In the genomic region with DNA sequence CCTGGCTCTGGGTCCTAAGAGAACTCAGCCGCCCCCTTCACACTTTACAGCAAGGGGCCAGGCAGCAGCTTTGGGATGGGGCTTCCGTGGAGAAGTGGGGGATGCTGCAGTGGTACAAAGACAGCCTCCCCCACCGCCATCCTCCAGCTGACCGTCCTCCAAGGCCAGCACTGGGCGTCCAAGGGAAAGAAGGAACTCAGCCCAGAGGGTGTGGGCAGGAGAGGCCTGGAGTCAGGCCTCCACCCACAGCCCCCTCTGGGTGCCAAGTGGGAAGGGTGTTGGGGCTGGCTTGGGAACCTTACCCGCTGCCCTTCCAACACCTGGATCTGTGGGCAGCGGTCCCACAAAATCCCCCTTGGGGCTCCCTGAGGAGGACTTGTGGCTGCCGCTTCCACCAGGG, we compare ENCODE assay signal across 16 cellular contexts. TPM values are rescaled to one million over a fixed set of nuclear protein-coding genes. Genes with fewer than 3 reads are reported as not detected.
DNase-seq lines count a peak whose midpoint lies in the region; ATAC-seq, FAIRE-seq and TF ChIP-seq lines count a peak whose summit lies in the region.
"Had no signal": no experiment of that assay in that cellular context is flagged by ENCODE, and none has a peak within 500 bp of the region (broad histone marks: within the 10 kb centered on the region; RNA-seq: fewer than 3 reads in every experiment).

No MANE protein-coding gene starts in this region.

- TF ChIP-seq EP300 in HepG2 (IDR thresholded peaks at IDR 0.05; ENCODE audit: low read depth in 2 of 2, low read length in 2 of 2), result no peak
- TF ChIP-seq EP300 in HepG2 (CRISPR knock-in tag; IDR thresholded peaks at IDR 0.05; ENCODE audit: borderline replicate concordance), result no peak

- TF ChIP-seq POLR2A in HepG2 (IDR thresholded peaks at IDR 0.05; ENCODE audit: insufficient read depth in 1 of 2, low read depth in 2 of 2, low read length in 2 of 2) (no peak), right lobe of liver (IDR thresholded peaks at IDR 0.05) (no peak)

- H3K27me3 ChIP-seq in HepG2 (ENCODE audit: control insufficient read depth in 1 of 2, insufficient read depth in 2 of 2, low read length in 2 of 2) (no peaks in the 10 kb centered on the region; a peak in 1 of 5 replicates), right lobe of liver (no peaks in the 10 kb centered on the region)
- H3K27me3 ChIP-seq: ovary, testis had no signal

- peaks cover 40% of the 10 kb centered on the region for H3K4me1 Mint-ChIP-seq in activated naive CD8-positive, alpha-beta T cell treated with anti-CD3 and anti-CD28 coated beads for 36 hours
- peaks cover 33 to 49% of the 10 kb centered on the region in 2 donors for H3K4me1 Mint-ChIP-seq in natural killer cell

- no peaks in the 10 kb centered on the region for H3K27me3 Mint-ChIP-seq in activated naive CD8-positive, alpha-beta T cell treated with anti-CD3 and anti-CD28 coated beads for 36 hours
- no peaks in the 10 kb centered on the region for H3K27me3 Mint-ChIP-seq in natural killer cell (ENCODE audit: low read depth in 2 of 2)

- BruUV-seq in HepG2 (replicated peaks; lab: Mats Ljungman, UMichigan), result no TSS peak

- POLR2A ChIA-PET in HepG2 (lab: Yijun Ruan, JAX), result no interaction called here

- H3K4me2 ChIP-seq in HepG2 (ENCODE audit: low read depth, low read length), result no peak overlapping the region

- intact Hi-C loops in HepG2 (cut with micrococcal nuclease; ENCODE audit: unreplicated experiment), result no loop called here
- intact Hi-C loops in right lobe of liver (cut with DNase I), result no loop called here
- intact Hi-C loops in natural killer cell (cut with micrococcal nuclease), result loop anchor here (2.0 kb wide), 1 partner anchor 13 kb away; a partner anchor contains a TSS

- H2AFZ ChIP-seq in HepG2 (ENCODE audit: low read length), result no peak overlapping the region

- H3K4me3 Mint-ChIP-seq in activated naive CD8-positive, alpha-beta T cell treated with anti-CD3 and anti-CD28 coated beads for 36 hours, result peak overlapping the region; percentile 92
- peak overlapping the region; percentile 89 for H3K4me3 Mint-ChIP-seq in natural killer cell

- peaks cover 1% of the 10 kb centered on the region for H3K9me3 Mint-ChIP-seq in activated naive CD8-positive, alpha-beta T cell treated with anti-CD3 and anti-CD28 coated beads for 36 hours
- no peaks in the 10 kb centered on the region for H3K9me3 Mint-ChIP-seq in natural killer cell

- TF ChIP-seq CTCF in HepG2 (CRISPR knock-in tag; IDR thresholded peaks at IDR 0.05) (no peak), right lobe of liver (IDR thresholded peaks at IDR 0.05) (no peak), natural killer cell (IDR thresholded peaks at IDR 0.05) (no peak)

- H3K79me2 ChIP-seq in HepG2 (ENCODE audit: insufficient read depth, low read length), result no peaks in the 10 kb centered on the region

- no peak for FAIRE-seq in HepG2 (lab: Jason Lieb, UNC)

- H3K9ac ChIP-seq in HepG2 (ENCODE audit: insufficient read depth, low read depth, low read length), result no peak overlapping the region

- H3K27ac Mint-ChIP-seq in activated naive CD8-positive, alpha-beta T cell treated with anti-CD3 and anti-CD28 coated beads for 36 hours, result peak overlapping the region; percentile 98
- H3K27ac Mint-ChIP-seq in natural killer cell, result peak overlapping the region; percentile 87

- no peak for TF ChIP-seq RAD21 in HepG2 (CRISPR knock-in tag; IDR thresholded peaks at IDR 0.05)

- CTCF ChIA-PET in HepG2 (lab: Yijun Ruan, JAX; ENCODE audit: low intra/inter-chr PET ratio, low total read pairs), result no interaction called here

- no peak for ATAC-seq in HepG2
- ATAC-seq in right lobe of liver, result no peak
- ATAC-seq in natural killer cell, result no peak
- ATAC-seq in GM18519 (IDR thresholded peaks at IDR 0.05; ENCODE audit: low FRiP score, unreplicated experiment), result no peak
- ATAC-seq in HG03457 (IDR thresholded peaks at IDR 0.05; ENCODE audit: unreplicated experiment), result no peak

- no peaks in the 10 kb centered on the region for H4K20me1 ChIP-seq in HepG2 (ENCODE audit: insufficient read depth, low read length)

- H3K36me3 Mint-ChIP-seq in activated naive CD8-positive, alpha-beta T cell treated with anti-CD3 and anti-CD28 coated beads for 36 hours, result peaks cover 3% of the 10 kb centered on the region
- H3K36me3 Mint-ChIP-seq in natural killer cell, result no peaks in the 10 kb centered on the region

- peaks cover 22% of the 10 kb centered on the region for H3K4me1 ChIP-seq in HepG2 (ENCODE audit: insufficient read depth, low read length)
- H3K4me1 ChIP-seq in right lobe of liver, result peaks cover 0 to 6% (median 0%) of the 10 kb centered on the region in 4 donors
- H3K4me1 ChIP-seq: testis had no signal

- H3K27ac ChIP-seq in HepG2 (ENCODE audit: extremely low read length, insufficient read depth, low read length) (no peak overlapping the region), right lobe of liver (no peak overlapping the region)
- H3K27ac ChIP-seq: ovary had no signal

- 89% methylated on average over 5 of the region's 8 CpGs for WGBS in HepG2 (ENCODE audit: low lambda C conversion rate)
- WGBS in right lobe of liver (ENCODE audit: insufficient coverage, low coverage, low lambda C conversion rate, missing lambda C conversion rate), result no CpG with 5 or more reads among the region's 8 CpGs

- DNase-seq in HepG2 (ENCODE audit: low spot score) (no peak), right lobe of liver (no peak), natural killer cell (no peak), activated gamma-delta T cell treated with Interleukin-2 at 50 U/mL for 16 hours (no peak), NCI-H510A treated with DMSO at 0.1 percent for 48 hours (lab: John Stamatoyannopoulos, UW) (no peak)
- DNase-seq in activated naive CD8-positive, alpha-beta T cell treated with anti-CD3 and anti-CD28 coated beads for 36 hours, result no peak
- DNase-seq: AML-193; GF-D8; NCI-H82; stimulated activated CD4-positive, alpha-beta T cell treated with anti-CD3 and anti-CD28 coated beads, Interleukin-4, amount 100 ng/mL, for 1 hour; SW 1271; testis had no signal

- in situ Hi-C loops in HepG2 (cut with HindIII; ENCODE audit: extremely low pct_ligation_motif_present, low pct_unique_long_range_greater_than_20kb), result no loop called here

- H3K9me3 ChIP-seq in HepG2 (ENCODE audit: low read length) (no peaks in the 10 kb centered on the region), right lobe of liver (no peaks in the 10 kb centered on the region)
- H3K9me3 ChIP-seq: ovary, testis had no signal

- H3K36me3 ChIP-seq in HepG2 (replicated peaks in 1 of 2; ENCODE audit: control insufficient read depth in 1 of 2, insufficient read depth in 2 of 2, low read length in 2 of 2) (no peaks in the 10 kb centered on the region; a peak in 1 of 5 replicates), right lobe of liver (no peaks in the 10 kb centered on the region)
- H3K36me3 ChIP-seq: ovary had no signal

- no peak overlapping the region for H3K4me3 ChIP-seq in HepG2 (replicated peaks in 1 of 3; ENCODE audit: insufficient read depth in 1 of 3, low read depth in 2 of 3, low read length in 3 of 3)
- no peak overlapping the region for H3K4me3 ChIP-seq in right lobe of liver
- H3K4me3 ChIP-seq: ovary had no signal

RNA-seq across cellular contexts. Expression of a gene that starts 13.1 kb away (rescaled TPM):
- total RNA-seq in HepG2 (2016; rRNA removed; fragmentation: Illumina TruSeq; extraction: Trizol) (28.1 and 48.3 TPM in 2 replicates), right lobe of liver (1 to 10 TPM in 1 of 6 experiments, under 1 TPM in 5; 0.43 to 1.6 (median 0.77) TPM), natural killer cell (10 to 100 TPM in 1 of 3 donors, 1 to 10 TPM in 2; 6.7 to 12.9 (median 8.3) TPM)
- 9.7 and 10.6 TPM in 2 replicates for total RNA-seq in HepG2 (2016; cell fraction: cytosol; rRNA removed; fragmentation: Illumina TruSeq; extraction: Trizol; ENCODE audit: low read depth)
- total RNA-seq in HepG2 (2016; cell fraction: insoluble cytoplasmic fraction; rRNA removed; fragmentation: Illumina TruSeq; extraction: Trizol), result 26.7 and 50.6 TPM in 2 replicates
- 20.0 and 20.9 TPM in 2 replicates for total RNA-seq in HepG2 (2016; cell fraction: membrane; rRNA removed; fragmentation: Illumina TruSeq; extraction: Trizol)
- 36.8 and 43.1 TPM in 2 replicates for total RNA-seq in HepG2 (2016; cell fraction: nucleus; rRNA removed; fragmentation: Illumina TruSeq; extraction: Trizol)
- polyA plus RNA-seq in HepG2 (2011; rRNA removed), result 21.0 and 28.5 TPM in 2 replicates
- polyA plus RNA-seq in HepG2 (2011; cell fraction: cytosol; rRNA removed), result 22.7 and 33.5 TPM in 2 replicates
- polyA plus RNA-seq in HepG2 (2011; cell fraction: nucleus; rRNA removed), result 98.2 and 123 TPM in 2 replicates
- polyA plus RNA-seq in HepG2 (2012), result 13.1 and 18.3 TPM in 2 replicates
- 10.7 and 12.2 TPM in 2 replicates for polyA plus RNA-seq in HepG2 (2016; cell fraction: cytosol; fragmentation: Illumina TruSeq; extraction: Trizol; ENCODE audit: low read depth)
- 28.3 and 29.5 TPM in 2 replicates for polyA plus RNA-seq in HepG2 (2016; cell fraction: insoluble cytoplasmic fraction; fragmentation: Illumina TruSeq; extraction: Trizol; ENCODE audit: low read depth)
- polyA plus RNA-seq in HepG2 (2016; cell fraction: membrane; fragmentation: Illumina TruSeq; extraction: Trizol; ENCODE audit: low read depth), result 16.2 and 16.7 TPM in 2 replicates
- 84.0 and 90.0 TPM in 2 replicates for polyA plus RNA-seq in HepG2 (2016; cell fraction: nucleus; fragmentation: Illumina TruSeq; extraction: Trizol; ENCODE audit: insufficient read depth, low read depth)
- polyA minus RNA-seq in HepG2 (2011; rRNA and poly(A)+ RNA removed; ENCODE audit: low replicate concordance), result 1.7 and 23.2 TPM in 2 replicates
- 8.5 and 11.0 TPM in 2 replicates for polyA minus RNA-seq in HepG2 (2011; cell fraction: cytosol; rRNA and poly(A)+ RNA removed)
- 3.3 and 5.6 TPM in 2 replicates for polyA minus RNA-seq in HepG2 (2011; cell fraction: nucleus; rRNA and poly(A)+ RNA removed)
- total RNA-seq in activated naive CD8-positive, alpha-beta T cell treated with anti-CD3 and anti-CD28 coated beads for 36 hours, result 10 to 100 TPM; 10.2 to 11.7 TPM
- total RNA-seq: bronchial epithelial cell had no signal

RNA-seq across cellular contexts. Expression of a gene that starts 13.2 kb away (rescaled TPM):
- 11.6 and 12.4 TPM in 2 replicates for total RNA-seq in HepG2 (2016; rRNA removed; fragmentation: Illumina TruSeq; extraction: Trizol)
- total RNA-seq in HepG2 (2016; cell fraction: cytosol; rRNA removed; fragmentation: Illumina TruSeq; extraction: Trizol; ENCODE audit: low read depth), result 2.2 and 2.3 TPM in 2 replicates
- total RNA-seq in HepG2 (2016; cell fraction: insoluble cytoplasmic fraction; rRNA removed; fragmentation: Illumina TruSeq; extraction: Trizol), result 9.6 and 12.4 TPM in 2 replicates
- 6.9 and 7.8 TPM in 2 replicates for total RNA-seq in HepG2 (2016; cell fraction: membrane; rRNA removed; fragmentation: Illumina TruSeq; extraction: Trizol)
- total RNA-seq in HepG2 (2016; cell fraction: nucleus; rRNA removed; fragmentation: Illumina TruSeq; extraction: Trizol), result 7.8 and 10.3 TPM in 2 replicates
- 10.6 and 11.5 TPM in 2 replicates for polyA plus RNA-seq in HepG2 (2011; rRNA removed)
- polyA plus RNA-seq in HepG2 (2011; cell fraction: cytosol; rRNA removed), result 8.5 and 9.9 TPM in 2 replicates
- polyA plus RNA-seq in HepG2 (2011; cell fraction: nucleus; rRNA removed), result 20.2 and 24.4 TPM in 2 replicates
- polyA plus RNA-seq in HepG2 (2012), result 6.9 and 8.7 TPM in 2 replicates
- 1.5 TPM in 2 replicates for polyA plus RNA-seq in HepG2 (2016; cell fraction: cytosol; fragmentation: Illumina TruSeq; extraction: Trizol; ENCODE audit: low read depth)
- 9.6 and 12.8 TPM in 2 replicates for polyA plus RNA-seq in HepG2 (2016; cell fraction: insoluble cytoplasmic fraction; fragmentation: Illumina TruSeq; extraction: Trizol; ENCODE audit: low read depth)
- 3.9 and 4.4 TPM in 2 replicates for polyA plus RNA-seq in HepG2 (2016; cell fraction: membrane; fragmentation: Illumina TruSeq; extraction: Trizol; ENCODE audit: low read depth)
- 17.0 TPM in 2 replicates for polyA plus RNA-seq in HepG2 (2016; cell fraction: nucleus; fragmentation: Illumina TruSeq; extraction: Trizol; ENCODE audit: insufficient read depth, low read depth)
- 9.4 and 15.1 TPM in 2 replicates for polyA minus RNA-seq in HepG2 (2011; rRNA and poly(A)+ RNA removed; ENCODE audit: low replicate concordance)
- polyA minus RNA-seq in HepG2 (2011; cell fraction: cytosol; rRNA and poly(A)+ RNA removed), result 6.5 and 6.7 TPM in 2 replicates
- 5.6 and 6.2 TPM in 2 replicates for polyA minus RNA-seq in HepG2 (2011; cell fraction: nucleus; rRNA and poly(A)+ RNA removed)
- 1 to 10 TPM; 3.2 to 7.0 (median 5.1) TPM for total RNA-seq in right lobe of liver
- total RNA-seq in activated naive CD8-positive, alpha-beta T cell treated with anti-CD3 and anti-CD28 coated beads for 36 hours, result 10 to 100 TPM; 13.8 to 14.6 TPM
- total RNA-seq in natural killer cell, result 10 to 100 TPM; 11.7 to 15.1 (median 14.6) TPM

RNA-seq across cellular contexts. Expression of a gene that starts 18.0 kb away (rescaled TPM):
- total RNA-seq in HepG2 (2016; rRNA removed; fragmentation: Illumina TruSeq; extraction: Trizol) (10.9 and 21.8 TPM in 2 replicates), right lobe of liver (10 to 100 TPM in 5 of 6 experiments, 1 to 10 TPM in 1; 9.6 to 16.3 (median 12.4) TPM), natural killer cell (10 to 100 TPM; 36.3 to 52.0 (median 40.4) TPM)
- 1.6 and 2.4 TPM in 2 replicates for total RNA-seq in HepG2 (2016; cell fraction: cytosol; rRNA removed; fragmentation: Illumina TruSeq; extraction: Trizol; ENCODE audit: low read depth)
- 8.3 and 23.6 TPM in 2 replicates for total RNA-seq in HepG2 (2016; cell fraction: insoluble cytoplasmic fraction; rRNA removed; fragmentation: Illumina TruSeq; extraction: Trizol)
- 4.7 and 6.3 TPM in 2 replicates for total RNA-seq in HepG2 (2016; cell fraction: membrane; rRNA removed; fragmentation: Illumina TruSeq; extraction: Trizol)
- 34.3 and 37.2 TPM in 2 replicates for total RNA-seq in HepG2 (2016; cell fraction: nucleus; rRNA removed; fragmentation: Illumina TruSeq; extraction: Trizol)
- polyA plus RNA-seq in HepG2 (2011; rRNA removed), result 29.5 and 36.4 TPM in 2 replicates
- 3.8 and 9.1 TPM in 2 replicates for polyA plus RNA-seq in HepG2 (2011; cell fraction: cytosol; rRNA removed)
- 268 and 385 TPM in 2 replicates for polyA plus RNA-seq in HepG2 (2011; cell fraction: nucleus; rRNA removed)
- polyA plus RNA-seq in HepG2 (2012), result 16.7 and 17.6 TPM in 2 replicates
- 1.9 TPM in 2 replicates for polyA plus RNA-seq in HepG2 (2016; cell fraction: cytosol; fragmentation: Illumina TruSeq; extraction: Trizol; ENCODE audit: low read depth)
- polyA plus RNA-seq in HepG2 (2016; cell fraction: insoluble cytoplasmic fraction; fragmentation: Illumina TruSeq; extraction: Trizol; ENCODE audit: low read depth), result 8.6 and 15.7 TPM in 2 replicates
- 4.9 and 5.5 TPM in 2 replicates for polyA plus RNA-seq in HepG2 (2016; cell fraction: membrane; fragmentation: Illumina TruSeq; extraction: Trizol; ENCODE audit: low read depth)
- polyA plus RNA-seq in HepG2 (2016; cell fraction: nucleus; fragmentation: Illumina TruSeq; extraction: Trizol; ENCODE audit: insufficient read depth, low read depth), result 117 and 129 TPM in 2 replicates
- 47.6 and 86.8 TPM in 2 replicates for polyA minus RNA-seq in HepG2 (2011; rRNA and poly(A)+ RNA removed; ENCODE audit: low replicate concordance)
- polyA minus RNA-seq in HepG2 (2011; cell fraction: cytosol; rRNA and poly(A)+ RNA removed), result 5.5 and 5.7 TPM in 2 replicates
- polyA minus RNA-seq in HepG2 (2011; cell fraction: nucleus; rRNA and poly(A)+ RNA removed), result 78.0 and 85.2 TPM in 2 replicates
- total RNA-seq in activated naive CD8-positive, alpha-beta T cell treated with anti-CD3 and anti-CD28 coated beads for 36 hours, result 10 to 100 TPM; 43.9 to 44.8 TPM

RNA-seq across cellular contexts. Expression of a gene that starts 56.4 kb away (rescaled TPM):
- total RNA-seq in HepG2 (2016; rRNA removed; fragmentation: Illumina TruSeq; extraction: Trizol) (not detected in 2 replicates), right lobe of liver (1 to 10 TPM in 1 of 6 experiments, under 1 TPM in 2, not detected in 3; 0.56 to 1.0 (median 0.62) TPM), natural killer cell (not detected)
- total RNA-seq in HepG2 (2016; cell fraction: cytosol; rRNA removed; fragmentation: Illumina TruSeq; extraction: Trizol; ENCODE audit: low read depth), result not detected in 2 replicates
- not detected in 2 replicates for total RNA-seq in HepG2 (2016; cell fraction: insoluble cytoplasmic fraction; rRNA removed; fragmentation: Illumina TruSeq; extraction: Trizol)
- not detected in 2 replicates for total RNA-seq in HepG2 (2016; cell fraction: membrane; rRNA removed; fragmentation: Illumina TruSeq; extraction: Trizol)
- not detected in 2 replicates for total RNA-seq in HepG2 (2016; cell fraction: nucleus; rRNA removed; fragmentation: Illumina TruSeq; extraction: Trizol)
- 0.24 and 0.86 TPM in 2 replicates for polyA plus RNA-seq in HepG2 (2011; rRNA removed)
- 0.45 and 1.3 TPM in 2 replicates for polyA plus RNA-seq in HepG2 (2011; cell fraction: cytosol; rRNA removed)
- 22.5 and 36.0 TPM in 2 replicates for polyA plus RNA-seq in HepG2 (2011; cell fraction: nucleus; rRNA removed)
- 0.55 TPM in 1 of 2 replicates, not detected in the other for polyA plus RNA-seq in HepG2 (2012)
- polyA plus RNA-seq in HepG2 (2016; cell fraction: cytosol; fragmentation: Illumina TruSeq; extraction: Trizol; ENCODE audit: low read depth), result 0.45 and 0.48 TPM in 2 replicates
- 0.32 TPM in 1 of 2 replicates, not detected in the other for polyA plus RNA-seq in HepG2 (2016; cell fraction: insoluble cytoplasmic fraction; fragmentation: Illumina TruSeq; extraction: Trizol; ENCODE audit: low read depth)
- polyA plus RNA-seq in HepG2 (2016; cell fraction: membrane; fragmentation: Illumina TruSeq; extraction: Trizol; ENCODE audit: low read depth), result 0.37 and 0.71 TPM in 2 replicates
- polyA plus RNA-seq in HepG2 (2016; cell fraction: nucleus; fragmentation: Illumina TruSeq; extraction: Trizol; ENCODE audit: insufficient read depth, low read depth), result not detected in 2 replicates
- polyA minus RNA-seq in HepG2 (2011; rRNA and poly(A)+ RNA removed; ENCODE audit: low replicate concordance), result not detected in 2 replicates
- polyA minus RNA-seq in HepG2 (2011; cell fraction: cytosol; rRNA and poly(A)+ RNA removed), result not detected in 2 replicates
- polyA minus RNA-seq in HepG2 (2011; cell fraction: nucleus; rRNA and poly(A)+ RNA removed), result not detected in 2 replicates
- not detected for total RNA-seq in activated naive CD8-positive, alpha-beta T cell treated with anti-CD3 and anti-CD28 coated beads for 36 hours
